ENCODE assay signal across 11 cellular contexts in the genomic region with DNA sequence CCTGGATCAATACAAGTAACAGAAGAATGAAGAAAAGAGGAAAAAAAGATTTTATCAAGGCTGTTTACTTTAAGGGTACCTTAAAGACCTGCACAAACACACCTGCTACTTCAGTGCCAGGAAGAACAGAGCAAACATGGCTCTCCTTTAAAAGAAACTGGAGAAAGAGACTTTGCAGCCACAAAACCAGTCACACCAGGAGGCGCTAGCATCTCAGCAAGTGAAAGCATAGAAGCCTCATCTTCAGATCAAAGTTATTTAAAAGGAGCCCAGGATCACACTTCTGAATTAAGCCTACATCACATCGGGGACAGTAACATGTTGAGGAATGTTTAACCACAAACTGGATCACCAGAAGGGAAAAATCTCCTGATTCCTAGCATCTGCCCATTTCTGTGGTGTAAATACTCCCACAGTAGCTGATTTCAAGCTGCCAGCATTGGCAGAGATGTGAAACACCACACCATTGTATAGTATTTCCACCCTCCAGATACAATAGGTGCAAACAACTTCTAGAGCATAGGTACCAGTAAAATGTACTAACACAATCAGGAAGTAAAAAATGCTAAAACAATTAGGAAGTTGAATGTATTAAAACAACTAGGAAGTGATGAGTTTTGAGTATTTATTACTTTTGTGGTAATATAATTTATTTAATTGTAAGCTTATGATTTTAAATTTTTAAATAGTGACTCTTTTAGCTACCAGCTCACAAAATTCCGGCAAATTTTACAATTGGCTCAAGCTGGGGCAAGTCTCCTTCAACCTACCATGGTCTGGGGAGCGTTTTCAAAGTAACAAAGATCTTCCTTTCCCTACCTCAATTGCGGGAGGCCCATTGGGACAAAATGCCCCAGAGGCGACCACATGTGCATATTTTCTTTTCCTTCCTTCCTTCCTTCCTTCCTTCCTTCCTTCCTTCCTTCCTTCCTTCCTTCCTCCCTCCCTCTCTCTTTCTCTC.
DNase-seq lines count a peak whose midpoint lies in the region; ATAC-seq and TF ChIP-seq lines count a peak whose summit lies in the region.
"Had no signal": no experiment of that assay in that cellular context is flagged by ENCODE, and none has a peak within 500 bp of the region (broad histone marks: within the 10 kb centered on the region; RNA-seq: fewer than 3 reads in every experiment).

No MANE protein-coding gene starts in this region.

- DNase-seq in stimulated activated naive CD4-positive, alpha-beta T cell (lab: John Stamatoyannopoulos, UW), result peak; percentile 7 to 72 (median 36)
- no peak for DNase-seq in stimulated activated naive CD4-positive, alpha-beta T cell treated with Interleukin-2 at 50 U/mL for 16 hours (lab: John Stamatoyannopoulos, UW)
- DNase-seq in NAMALWA (ENCODE audit: low spot score) (peak; percentile 47), astrocyte of the spinal cord (ENCODE audit: low read depth, low spot score) (no peak), esophagus squamous epithelium (lab: John Stamatoyannopoulos, UW) (no peak), NCI-H2029 treated with DMSO at 0.1 percent for 48 hours (lab: John Stamatoyannopoulos, UW) (no peak), NCI-H2081 (lab: John Stamatoyannopoulos, UW) (no peak)
- DNase-seq: GDM1, SK-N-SH had no signal

- peaks cover 0 to 12% (median 0%) of the 10 kb centered on the region in 3 donors for H3K4me1 ChIP-seq in esophagus squamous epithelium

- TF ChIP-seq CTCF in astrocyte of the spinal cord (IDR thresholded peaks at IDR 0.05; ENCODE audit: low read depth, low read length) (peak; percentile 22), esophagus squamous epithelium (IDR thresholded peaks at IDR 0.05) (peak in 2 of 6 experiments; percentile 6 to 24)

- H3K4me1 Mint-ChIP-seq in stimulated activated memory B cell treated with anti-CD40 and anti-IgM and Interleukin-4, amounts not matched to agents 10 μg/mL and 1 μg/mL and 100 μg/mL, for 72 hours, result no peaks in the 10 kb centered on the region

- H3K27me3 ChIP-seq in esophagus squamous epithelium, result peaks cover 0 to 47% (median 0%) of the 10 kb centered on the region in 4 donors

- H3K27ac ChIP-seq in esophagus squamous epithelium, result no peak overlapping the region
- H3K27ac ChIP-seq: coronary artery had no signal

- no peaks in the 10 kb centered on the region for H3K9me3 Mint-ChIP-seq in stimulated activated memory B cell treated with anti-CD40 and anti-IgM and Interleukin-4, amounts not matched to agents 10 μg/mL and 1 μg/mL and 100 μg/mL, for 72 hours

- H3K4me3 Mint-ChIP-seq in stimulated activated memory B cell treated with anti-CD40 and anti-IgM and Interleukin-4, amounts not matched to agents 10 μg/mL and 1 μg/mL and 100 μg/mL, for 72 hours, result no peak overlapping the region

- H3K4me3 ChIP-seq in astrocyte of the spinal cord (ENCODE audit: low read depth, low read length), result no peak overlapping the region
- no peak overlapping the region for H3K4me3 ChIP-seq in esophagus squamous epithelium
- H3K4me3 ChIP-seq: coronary artery had no signal

- in situ Hi-C loops in astrocyte of the spinal cord (cut with HindIII; ENCODE audit: low sequenced_read_pairs), result no loop called here

- no peaks in the 10 kb centered on the region for H3K36me3 ChIP-seq in esophagus squamous epithelium

- no peak overlapping the region for H3K27ac Mint-ChIP-seq in stimulated activated memory B cell treated with anti-CD40 and anti-IgM and Interleukin-4, amounts not matched to agents 10 μg/mL and 1 μg/mL and 100 μg/mL, for 72 hours

- H3K36me3 Mint-ChIP-seq in stimulated activated memory B cell treated with anti-CD40 and anti-IgM and Interleukin-4, amounts not matched to agents 10 μg/mL and 1 μg/mL and 100 μg/mL, for 72 hours, result no peaks in the 10 kb centered on the region

- WGBS in esophagus squamous epithelium, 2 donors, result 72 to 80% methylated on average over 6 of the region's 6 CpGs

- H3K9me3 ChIP-seq in esophagus squamous epithelium, result no peaks in the 10 kb centered on the region
- H3K9me3 ChIP-seq: SK-N-SH had no signal

- intact Hi-C loops in esophagus squamous epithelium (cut with DNase I), result no loop called here

- no peak for ATAC-seq in stimulated activated memory B cell treated with anti-CD40 and anti-IgM and Interleukin-4, amounts not matched to agents 10 μg/mL and 1 μg/mL and 100 μg/mL, for 72 hours

- H3K27me3 Mint-ChIP-seq in stimulated activated memory B cell treated with anti-CD40 and anti-IgM and Interleukin-4, amounts not matched to agents 10 μg/mL and 1 μg/mL and 100 μg/mL, for 72 hours, result peaks cover 25% of the 10 kb centered on the region

- TF ChIP-seq POLR2A in esophagus squamous epithelium (IDR thresholded peaks at IDR 0.05), result no peak

Comparison
In these comparisons a context has a peak if more than half of its experiments do, and no peak if none do; other contexts are left out.
1. DNase-seq: peak in stimulated activated naive CD4-positive, alpha-beta T cell (6 of 6) and NAMALWA (single experiment); none in stimulated activated naive CD4-positive, alpha-beta T cell treated with Interleukin-2 at 50 U/mL for 16 hours (single experiment), astrocyte of the spinal cord (single experiment), esophagus squamous epithelium (single experiment), NCI-H2029 treated with DMSO at 0.1 percent for 48 hours (single experiment) and NCI-H2081 (0 of 2).